Comparison of ENCODE assay signal across 22 cellular contexts in genomic region chr7:76206633-76207032, GRCh38. TPM values are rescaled to one million over a fixed set of nuclear protein-coding genes. Genes with fewer than 3 reads are reported as not detected.
DNase-seq lines count a peak whose midpoint lies in the region; ATAC-seq and TF ChIP-seq lines count a peak whose summit lies in the region.
"Had no signal": no experiment of that assay in that cellular context is flagged by ENCODE, and none has a peak within 500 bp of the region (broad histone marks: within the 10 kb centered on the region; RNA-seq: fewer than 3 reads in every experiment).

No MANE protein-coding gene starts in this region.

- no peak overlapping the region for H3K27ac Mint-ChIP-seq in activated CD4-positive, alpha-beta memory T cell treated with anti-CD3 and anti-CD28 coated beads, Interleukin-2, amount 10 ng/mL, durations not matched to agents 7 days and 5 days
- H3K27ac Mint-ChIP-seq: CD4-positive, alpha-beta memory T cell; T-helper 1 cell treated with Interleukin-12 subunit alpha and Interleukin-12 subunit beta and Interleukin-4 antibody, amounts not matched to agents 30 μg/mL and 1 μg/mL, for 36 hours had no signal

- DNase-seq in G401 (ENCODE audit: low spot score): peak; percentile 75
- DNase-seq in cerebellum (ENCODE audit: low spot score): peak; percentile 83
- peak; percentile 5 for DNase-seq in skeletal muscle cell (ENCODE audit: low read depth)
- no peak for DNase-seq in activated CD4-positive, alpha-beta memory T cell treated with anti-CD3 and anti-CD28 coated beads, Interleukin-2, amount 10 ng/mL, durations not matched to agents 7 days and 5 days
- no peak for DNase-seq in UCSD-AML1 (lab: John Stamatoyannopoulos, UW; ENCODE audit: unreplicated experiment)
- DNase-seq: activated CD4-positive, alpha-beta T cell treated with anti-CD3 and anti-CD28 coated beads for 48 hours; activated naive CD4-positive, alpha-beta T cell treated with Interleukin-2 at 50 U/mL for 16 hours; activated T-cell treated with anti-CD3 and anti-CD28 coated beads, Interleukin-2, amount 50 U/mL, for 48 hours; CD4-positive, alpha-beta memory T cell; glutamatergic neuron; NCI-H1105; NCI-H2029 treated with DMSO at 0.1 percent for 48 hours; stomach; transverse colon had no signal

- H3K27me3 Mint-ChIP-seq in activated CD4-positive, alpha-beta memory T cell treated with anti-CD3 and anti-CD28 coated beads, Interleukin-2, amount 10 ng/mL, durations not matched to agents 7 days and 5 days: no peaks in the 10 kb centered on the region

- CTCF ChIA-PET in activated CD4-positive, alpha-beta memory T cell treated with anti-CD3 and anti-CD28 coated beads, Interleukin-2, amount 10 ng/mL, durations not matched to agents 7 days and 5 days (lab: Charles Lee): no interaction called here

- in situ Hi-C loops in G401 (cut with HindIII; ENCODE audit: low sequenced_read_pairs): loop anchor here (10.0 kb wide), 1 partner anchor 98 kb away; the partner anchor contains the start of gene HSPB1

- no peak overlapping the region for H3K4me3 ChIP-seq in skeletal muscle cell (ENCODE audit: low read depth, low read length)
- H3K4me3 ChIP-seq: HAP-1, lung, prostate gland, SJSA1, stomach, transverse colon had no signal

- no peaks in the 10 kb centered on the region for H3K9me3 Mint-ChIP-seq in activated CD4-positive, alpha-beta memory T cell treated with anti-CD3 and anti-CD28 coated beads, Interleukin-2, amount 10 ng/mL, durations not matched to agents 7 days and 5 days
- H3K9me3 Mint-ChIP-seq: neural crest cell; T-helper 1 cell treated with Interleukin-12 subunit alpha and Interleukin-12 subunit beta and Interleukin-4 antibody, amounts not matched to agents 30 μg/mL and 1 μg/mL, for 36 hours had no signal

- H3K4me1 Mint-ChIP-seq in activated CD4-positive, alpha-beta memory T cell treated with anti-CD3 and anti-CD28 coated beads, Interleukin-2, amount 10 ng/mL, durations not matched to agents 7 days and 5 days: no peaks in the 10 kb centered on the region
- H3K4me1 Mint-ChIP-seq: CD4-positive, alpha-beta memory T cell; neural crest cell had no signal

- H3K36me3 Mint-ChIP-seq in activated CD4-positive, alpha-beta memory T cell treated with anti-CD3 and anti-CD28 coated beads, Interleukin-2, amount 10 ng/mL, durations not matched to agents 7 days and 5 days (ENCODE audit: low read depth): no peaks in the 10 kb centered on the region
- H3K36me3 Mint-ChIP-seq: CD4-positive, alpha-beta memory T cell had no signal

- ATAC-seq in HG02623 (IDR thresholded peaks at IDR 0.05; ENCODE audit: unreplicated experiment): no peak

- no peak overlapping the region for H3K4me3 Mint-ChIP-seq in activated CD4-positive, alpha-beta memory T cell treated with anti-CD3 and anti-CD28 coated beads, Interleukin-2, amount 10 ng/mL, durations not matched to agents 7 days and 5 days
- H3K4me3 Mint-ChIP-seq: CD4-positive, alpha-beta memory T cell; neural crest cell; T-helper 1 cell treated with Interleukin-12 subunit alpha and Interleukin-12 subunit beta and Interleukin-4 antibody, amounts not matched to agents 30 μg/mL and 1 μg/mL, for 36 hours had no signal

- POLR2A ChIA-PET in activated CD4-positive, alpha-beta memory T cell treated with anti-CD3 and anti-CD28 coated beads, Interleukin-2, amount 10 ng/mL, durations not matched to agents 7 days and 5 days (lab: Charles Lee): no interaction called here

TF ChIP-seq in PFSK-1, 5 proteins besides CTCF, POLR2A, EP300 and RAD21:
- TF ChIP-seq POLR2AphosphoS5 (IDR thresholded peaks at IDR 0.05; ENCODE audit: low read depth, low read length) (no peak), TAF1 (IDR thresholded peaks at IDR 0.05; ENCODE audit: borderline replicate concordance, insufficient read depth, low read length) (no peak), REST (IDR thresholded peaks at IDR 0.05; ENCODE audit: insufficient read depth in 1 of 2, low read depth in 2 of 2, low read length in 2 of 2) (peak in 1 of 2 experiments; percentile 20; a peak in 1 of 4 replicates), SIN3A (IDR thresholded peaks at IDR 0.05; ENCODE audit: borderline replicate concordance, insufficient read depth, low read length) (no peak), FOXP2 (optimal IDR thresholded peaks at IDR 0.05; ENCODE audit: borderline replicate concordance, extremely low read depth, extremely low read length, insufficient read depth) (peak; percentile 38)

RNA-seq across cellular contexts. Expression of gene SRRM3, which starts 4.9 kb away (rescaled TPM):
- 5.8 and 8.5 TPM in 2 replicates for total RNA-seq in G401 (2014; rRNA removed; shearing (Covaris generic))
- 3.8 TPM for polyA plus RNA-seq in PFSK-1 (2012; ENCODE audit: insufficient read length, low read depth)
- total RNA-seq in cerebellum: 16.3 TPM
- total RNA-seq in activated CD4-positive, alpha-beta memory T cell treated with anti-CD3 and anti-CD28 coated beads, Interleukin-2, amount 10 ng/mL, durations not matched to agents 7 days and 5 days: not detected
- total RNA-seq: CD4-positive, alpha-beta memory T cell had no signal
- polyA plus RNA-seq: CD4-positive, alpha-beta memory T cell had no signal

Comparison
In these comparisons a context has a peak if more than half of its experiments do, and no peak if none do; other contexts are left out.
1. DNase-seq: peak in G401 (single experiment), cerebellum (single experiment) and skeletal muscle cell (single experiment); none in activated CD4-positive, alpha-beta memory T cell treated with anti-CD3 and anti-CD28 coated beads, Interleukin-2, amount 10 ng/mL, durations not matched to agents 7 days and 5 days (single experiment) and UCSD-AML1 (single experiment).